ENCODE assay signal across 1 cellular context in genomic region chr9:112002847-112003457, GRCh38.
TF ChIP-seq lines count a peak whose summit lies in the region.

No MANE protein-coding gene starts in this region.

TF ChIP-seq in GM23338, 12 proteins besides CTCF, POLR2A, EP300 and RAD21 (continued from another document):
- no peak for TF ChIP-seq ZNF462 (CRISPR knock-in tag; IDR thresholded peaks at IDR 0.05)
- TF ChIP-seq STAT1 (IDR thresholded peaks at IDR 0.05; ENCODE audit: unreplicated experiment), result no peak
- no peak for TF ChIP-seq POLR2AphosphoS5 (IDR thresholded peaks at IDR 0.05; ENCODE audit: low read depth)
- no peak for TF ChIP-seq NANOG (IDR thresholded peaks at IDR 0.05; ENCODE audit: borderline replicate concordance)
